20 cellular contexts compared by ENCODE assay signal in the genomic region with DNA sequence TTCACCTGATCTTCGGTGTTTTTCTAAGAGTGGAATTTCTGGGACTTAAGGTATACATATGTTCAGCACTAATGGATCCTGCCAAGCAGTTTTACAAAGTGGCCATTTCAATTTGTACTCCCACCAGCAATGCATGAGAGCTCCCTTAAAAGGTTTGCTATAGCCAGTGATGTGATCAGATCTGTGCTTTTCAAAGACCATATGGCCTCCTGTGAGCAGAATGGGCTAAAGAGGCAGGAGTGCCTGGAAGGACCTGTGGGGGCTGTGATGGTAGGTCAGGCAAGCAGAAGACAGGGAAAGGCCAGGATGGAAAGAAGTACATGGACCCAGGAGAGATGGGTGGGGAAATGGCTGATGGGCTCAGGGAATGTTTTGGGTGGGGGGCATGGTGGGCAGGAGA.
DNase-seq lines count a peak whose midpoint lies in the region; ATAC-seq and TF ChIP-seq lines count a peak whose summit lies in the region.
"Had no signal": no experiment of that assay in that cellular context is flagged by ENCODE, and none has a peak within 500 bp of the region (broad histone marks: within the 10 kb centered on the region; RNA-seq: fewer than 3 reads in every experiment).

No MANE protein-coding gene starts in this region.

- H3K4me1 ChIP-seq in hepatocyte (ENCODE audit: insufficient read depth), result no peaks in the 10 kb centered on the region

- WGBS in hepatocyte (ENCODE audit: low lambda C conversion rate, missing lambda C conversion rate), result 89% methylated on average over 1 of the region's 1 CpG

- no peaks in the 10 kb centered on the region for H3K27me3 ChIP-seq in hepatocyte

- H3K4me2 ChIP-seq in hepatocyte, result no peak overlapping the region
- H3K4me2 ChIP-seq: GM23338 had no signal

- TF ChIP-seq CTCF in hepatocyte (IDR thresholded peaks at IDR 0.05; ENCODE audit: poor library complexity), result no peak

- no peaks in the 10 kb centered on the region for H3K9me3 ChIP-seq in hepatocyte (ENCODE audit: low read depth)

- no peak overlapping the region for H3K27ac ChIP-seq in hepatocyte
- H3K27ac ChIP-seq: 22Rv1 had no signal

- H3K79me2 ChIP-seq in hepatocyte, result no peaks in the 10 kb centered on the region

- H2AFZ ChIP-seq in hepatocyte, result no peak overlapping the region
- H2AFZ ChIP-seq: GM23338 had no signal

- no peaks in the 10 kb centered on the region for H4K20me1 ChIP-seq in hepatocyte (ENCODE audit: insufficient read depth, poor library complexity, severe bottlenecking)

- H3K4me3 ChIP-seq in hepatocyte, result no peak overlapping the region
- H3K4me3 ChIP-seq: GM12878, GM23338 had no signal

- H3K36me3 ChIP-seq in hepatocyte (replicated peaks; ENCODE audit: insufficient read depth, low read depth), result no peaks in the 10 kb centered on the region

- peak; percentile 34 for ATAC-seq in SK-N-SH treated with all-trans-retinoic acid at 6 μM for 48 hours
- ATAC-seq: GM12878, GM23338, HCT116 had no signal

- no peaks in the 10 kb centered on the region for H3K9me2 ChIP-seq in hepatocyte (replicated peaks; ENCODE audit: insufficient read depth)

- DNase-seq in DMS 273 (lab: John Stamatoyannopoulos, UW; ENCODE audit: unreplicated experiment) (peak; percentile 31), DMS 273 treated with DMSO at 0.1 percent for 48 hours (lab: John Stamatoyannopoulos, UW) (no peak), NCI-H82 (lab: John Stamatoyannopoulos, UW) (peak; percentile 25), NCI-H82 treated with DMSO at 0.1 percent for 48 hours (lab: John Stamatoyannopoulos, UW; ENCODE audit: unreplicated experiment) (no peak), NCI-H524 treated with DMSO at 0.1 percent for 48 hours (lab: John Stamatoyannopoulos, UW) (peak; percentile 32), hepatocyte (ENCODE audit: low spot score) (no peak), UCSD-AML1 (lab: John Stamatoyannopoulos, UW; ENCODE audit: unreplicated experiment) (no peak)
- DNase-seq: AML-193; C1 segment of cervical spinal cord; Calu3; CD4-positive, alpha-beta memory T cell; COR-L47; EL; GDM1; H9 had no signal

TF ChIP-seq in SK-N-SH treated with all-trans-retinoic acid at 6 μM for 48 hours, 23 proteins besides CTCF, POLR2A, EP300 and RAD21:
- TF ChIP-seq ZFP30 (CRISPR knock-in tag; IDR thresholded peaks at IDR 0.05) (no peak), SNAI2 (CRISPR knock-in tag; IDR thresholded peaks at IDR 0.05) (no peak), ARNTL (CRISPR knock-in tag; IDR thresholded peaks at IDR 0.05; ENCODE audit: borderline replicate concordance, low read depth) (no peak), ZNF70 (CRISPR knock-in tag; IDR thresholded peaks at IDR 0.05) (no peak), TCF4 (CRISPR knock-in tag; IDR thresholded peaks at IDR 0.05; ENCODE audit: borderline replicate concordance) (no peak), ZC3H10 (CRISPR knock-in tag; IDR thresholded peaks at IDR 0.05) (no peak)
- TF ChIP-seq, protein P1, sequence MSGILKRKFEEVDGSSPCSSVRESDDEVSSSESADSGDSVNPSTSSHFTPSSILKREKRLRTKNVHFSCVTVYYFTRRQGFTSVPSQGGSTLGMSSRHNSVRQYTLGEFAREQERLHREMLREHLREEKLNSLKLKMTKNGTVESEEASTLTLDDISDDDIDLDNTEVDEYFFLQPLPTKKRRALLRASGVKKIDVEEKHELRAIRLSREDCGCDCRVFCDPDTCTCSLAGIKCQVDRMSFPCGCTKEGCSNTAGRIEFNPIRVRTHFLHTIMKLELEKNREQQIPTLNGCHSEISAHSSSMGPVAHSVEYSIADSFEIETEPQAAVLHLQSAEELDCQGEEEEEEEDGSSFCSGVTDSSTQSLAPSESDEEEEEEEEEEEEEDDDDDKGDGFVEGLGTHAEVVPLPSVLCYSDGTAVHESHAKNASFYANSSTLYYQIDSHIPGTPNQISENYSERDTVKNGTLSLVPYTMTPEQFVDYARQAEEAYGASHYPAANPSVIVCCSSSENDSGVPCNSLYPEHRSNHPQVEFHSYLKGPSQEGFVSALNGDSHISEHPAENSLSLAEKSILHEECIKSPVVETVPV (CRISPR knock-in tag; IDR thresholded peaks at IDR 0.05), result no peak
TF ChIP-seq in SK-N-SH treated with all-trans-retinoic acid at 6 μM for 48 hours: peak in this region for 0.

Comparison
In these comparisons a context has a peak if more than half of its experiments do, and no peak if none do; other contexts are left out.
1. DNase-seq: peak in DMS 273 (single experiment), NCI-H82 (single experiment) and NCI-H524 treated with DMSO at 0.1 percent for 48 hours (single experiment); none in DMS 273 treated with DMSO at 0.1 percent for 48 hours (single experiment), NCI-H82 treated with DMSO at 0.1 percent for 48 hours (single experiment), hepatocyte (single experiment) and UCSD-AML1 (single experiment).